Comparison of ENCODE assay signal across 17 cellular contexts in the genomic region with DNA sequence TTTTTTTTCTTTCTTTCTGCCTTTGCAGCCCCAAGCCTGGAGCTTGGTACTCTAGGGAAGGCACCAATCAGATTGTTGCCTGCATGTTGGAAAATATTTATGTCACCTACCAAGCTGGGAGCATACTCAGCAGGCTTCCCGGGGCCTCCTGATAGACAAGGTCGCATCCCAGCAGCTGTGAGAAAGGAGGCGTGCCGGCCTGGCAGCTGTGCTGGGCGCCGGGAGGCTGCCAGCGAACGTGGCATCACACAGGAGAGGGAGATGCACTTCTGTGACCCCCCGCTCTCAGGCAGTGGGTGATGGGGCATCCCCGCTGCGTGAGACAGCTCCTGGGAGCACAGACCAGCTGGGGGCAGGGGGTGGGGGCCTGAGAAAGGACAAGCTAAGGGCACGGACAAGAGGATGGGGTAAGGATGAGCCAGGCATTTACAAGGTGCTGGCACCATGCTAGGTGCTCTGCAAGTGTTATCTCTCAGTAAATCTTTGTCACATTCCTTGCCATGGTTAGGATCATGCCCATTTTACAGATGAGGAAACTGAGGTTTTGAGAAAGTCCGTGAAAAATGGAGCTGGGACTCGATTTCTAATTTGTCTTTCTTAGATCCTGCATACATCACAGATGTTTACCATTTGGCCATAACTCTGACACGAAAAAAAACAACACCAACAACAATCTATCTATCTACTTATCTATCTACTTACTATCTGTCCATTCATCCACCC.
"Had no signal": no experiment of that assay in that cellular context is flagged by ENCODE, and none has a peak within 500 bp of the region (broad histone marks: within the 10 kb centered on the region; RNA-seq: fewer than 3 reads in every experiment).

No MANE protein-coding gene starts in this region.

- H3K9me3 ChIP-seq: tibial artery, vagina had no signal

- H3K79me2 ChIP-seq: parathyroid adenoma had no signal

- FAIRE-seq: frontal cortex had no signal

- H2AFZ ChIP-seq: parathyroid adenoma had no signal

- DNase-seq: activated CD4-positive, alpha-beta T cell treated with anti-CD3 and anti-CD28 coated beads, Interleukin-2, amount 10 ng/mL, durations not matched to agents 7 days and 5 days; activated CD8-positive, alpha-beta memory T cell treated with anti-CD3 and anti-CD28 coated beads, Interleukin-2, amount 50 U/mL, for 48 hours; activated gamma-delta T cell; activated T-cell treated with anti-CD3 and anti-CD28 coated beads, Interleukin-2, amount 50 U/mL, for 72 hours; amniotic stem cell; brain microvascular endothelial cell; dermis blood vessel endothelial cell; effector memory CD8-positive, alpha-beta T cell; kidney glomerular epithelial cell; left ventricle myocardium superior; T-helper 9 cell; tibial artery had no signal

- H3K36me3 ChIP-seq: brain microvascular endothelial cell, tibial artery, vagina had no signal

- H3K9ac ChIP-seq: parathyroid adenoma had no signal

- H3K4me3 ChIP-seq: tibial artery, vagina had no signal

- ATAC-seq: activated naive CD4-positive, alpha-beta T cell treated with anti-CD3 and anti-CD28 coated beads, Interleukin-2, amount 50 U/mL, for 72 hours; activated T-cell treated with anti-CD3 and anti-CD28 coated beads, Interleukin-2, amount 50 U/mL, for 72 hours; effector memory CD8-positive, alpha-beta T cell; left ventricle myocardium superior; stimulated activated effector memory CD8-positive, alpha-beta T cell treated with anti-CD3 and anti-CD28 coated beads, Interleukin-12 subunit alpha, Interleukin-12 subunit beta, amount 100 ng/mL, for 72 hours had no signal

- H3K27ac ChIP-seq: brain microvascular endothelial cell, parathyroid adenoma, tibial artery, vagina had no signal

- H3K27me3 ChIP-seq: brain microvascular endothelial cell, tibial artery, vagina had no signal

- H3K4me1 ChIP-seq: parathyroid adenoma, vagina had no signal
